ENCODE assay signal across 9 cellular contexts in the genomic region with DNA sequence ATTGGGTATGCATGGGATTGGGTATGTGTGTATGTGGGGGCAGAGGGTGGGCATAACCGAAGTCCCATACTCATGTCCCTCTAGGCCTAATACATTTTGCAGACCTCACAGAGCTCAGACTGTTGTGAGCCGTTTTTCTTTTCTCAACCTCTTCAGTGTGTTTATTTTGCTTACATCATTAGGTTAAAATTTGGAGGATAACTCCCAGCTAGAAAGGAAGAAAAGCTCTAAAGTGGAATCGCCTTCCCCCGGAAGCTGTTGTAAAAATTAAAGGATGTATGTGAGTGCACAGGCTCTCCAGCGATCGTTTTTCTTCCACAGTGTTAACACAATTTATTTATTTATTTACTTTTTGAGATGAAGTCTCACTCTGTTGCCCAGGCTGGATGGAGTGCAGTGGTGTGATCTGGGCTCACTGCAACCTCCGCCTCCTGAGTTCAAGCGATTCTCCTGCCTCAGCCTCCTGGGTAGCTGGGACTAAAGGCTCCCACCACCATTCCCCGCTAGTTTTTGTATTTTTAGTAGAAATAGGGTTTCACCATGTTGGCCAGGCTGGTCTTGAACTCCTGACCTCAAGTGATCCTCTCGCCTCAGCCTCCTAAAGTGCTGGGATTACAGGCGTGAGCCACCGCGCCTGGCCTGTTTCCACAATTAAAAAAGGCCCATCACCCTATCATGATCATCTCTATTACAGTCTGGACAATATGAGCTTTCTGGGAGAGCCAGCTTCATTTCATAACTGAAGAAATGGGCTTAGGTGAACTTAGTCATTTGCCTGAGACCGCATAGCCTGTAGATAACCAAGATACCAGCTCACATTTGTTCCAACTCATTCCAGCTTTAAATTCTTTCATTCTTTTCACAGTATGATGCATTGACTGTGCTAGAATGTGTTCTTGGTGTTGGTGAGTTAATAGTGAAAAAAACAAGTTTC. TPM values are rescaled to one million over a fixed set of nuclear protein-coding genes. Genes with fewer than 3 reads are reported as not detected.
A peak's percentile ranks its signal among the peaks of the same experiment; 100 is the strongest.
DNase-seq lines count a peak whose midpoint lies in the region; TF ChIP-seq lines count a peak whose summit lies in the region.
"Had no signal": no experiment of that assay in that cellular context is flagged by ENCODE, and none has a peak within 500 bp of the region (broad histone marks: within the 10 kb centered on the region; RNA-seq: fewer than 3 reads in every experiment).

No MANE protein-coding gene starts in this region.

- H3K14ac ChIP-seq in trophoblast cell (ENCODE audit: low read length) = no peak overlapping the region

- in situ Hi-C loops in GM13977 (cut with MboI; ENCODE audit: low pct_unique_long_range_greater_than_20kb, low sequenced_read_pairs, unreplicated experiment) = loop anchor here (5.0 to 10.0 kb wide), 3 partner anchors 78 to 285 kb away; a partner anchor contains a TSS

- no peaks in the 10 kb centered on the region for H3K27me3 ChIP-seq in trophoblast cell (ENCODE audit: insufficient read depth, low read length)

- H3K27ac ChIP-seq in trophoblast cell (ENCODE audit: low read depth, low read length) = no peak overlapping the region

- DNase-seq in EL (peak; percentile 33), NCI-H2029 (lab: John Stamatoyannopoulos, UW) (peak; percentile 45), cardiac fibroblast (ENCODE audit: low read depth in 2 of 2) (peak; percentile 31 to 38), trophoblast cell (peak; percentile 80 to 91), GM13977 (ENCODE audit: low spot score) (no peak), anterior cingulate cortex (lab: John Stamatoyannopoulos, UW) (no peak), HuH-7 (ENCODE audit: low spot score) (no peak)
- DNase-seq: NCI-H748 treated with DMSO at 0.1 percent for 48 hours; stimulated activated naive CD4-positive, alpha-beta T cell had no signal

- no peak overlapping the region for H3K18ac ChIP-seq in trophoblast cell (ENCODE audit: low read length)

- H4K91ac ChIP-seq in trophoblast cell (ENCODE audit: low read depth, low read length) = no peak overlapping the region

- H2BK12ac ChIP-seq in trophoblast cell (ENCODE audit: low read length) = no peak overlapping the region

- no peak overlapping the region for H3K23ac ChIP-seq in trophoblast cell (ENCODE audit: low read length)

- peaks cover 4% of the 10 kb centered on the region for H3K79me2 ChIP-seq in trophoblast cell (ENCODE audit: control insufficient read depth, insufficient read depth, low read length, poor library complexity)

- no peak overlapping the region for H2BK5ac ChIP-seq in trophoblast cell (ENCODE audit: low read depth, low read length, poor library complexity)

- H3K4me1 ChIP-seq in trophoblast cell (ENCODE audit: control insufficient read depth in 1 of 2, insufficient read depth in 2 of 2, low read length in 2 of 2) = peaks cover 3% of the 10 kb centered on the region in 2 experiments

- no peak overlapping the region for H2AFZ ChIP-seq in trophoblast cell (ENCODE audit: insufficient read depth, low read length, poor library complexity)

- peaks cover 6% of the 10 kb centered on the region for H3K79me1 ChIP-seq in trophoblast cell (ENCODE audit: low read length)

- H3K4me2 ChIP-seq in trophoblast cell (ENCODE audit: low read length) = no peak overlapping the region

- no peak overlapping the region for H3K9ac ChIP-seq in trophoblast cell (ENCODE audit: low read length)

- WGBS in trophoblast cell (ENCODE audit: extremely low coverage, insufficient coverage, insufficient read length) = no CpG with 5 or more reads among the region's 14 CpGs

- no peak overlapping the region for H2AK5ac ChIP-seq in trophoblast cell (ENCODE audit: low read length)

- no peak overlapping the region for H3K4ac ChIP-seq in trophoblast cell (ENCODE audit: low read depth, low read length)

- H4K8ac ChIP-seq in trophoblast cell (ENCODE audit: low read depth, low read length) = no peak overlapping the region

- H3K4me3 ChIP-seq in cardiac fibroblast (replicated peaks in 1 of 2; ENCODE audit: low read depth in 2 of 2, low read length in 2 of 2) (no peak overlapping the region), trophoblast cell (ENCODE audit: low read depth, low read length) (no peak overlapping the region)

- no peaks in the 10 kb centered on the region for H3K9me3 ChIP-seq in trophoblast cell (ENCODE audit: insufficient read depth, low read depth, low read length)

- no peak overlapping the region for H2BK120ac ChIP-seq in trophoblast cell (ENCODE audit: insufficient read depth, low read length, poor library complexity)

- H4K12ac ChIP-seq in trophoblast cell (ENCODE audit: low read depth, low read length) = no peak overlapping the region

- TF ChIP-seq CTCF in cardiac fibroblast (IDR thresholded peaks at IDR 0.05; ENCODE audit: low read depth, low read length) (no peak), GM13977 (IDR thresholded peaks at IDR 0.05; ENCODE audit: extremely low read depth, insufficient read depth, missing control alignments) (no peak)

- no peaks in the 10 kb centered on the region for H3K36me3 ChIP-seq in trophoblast cell (ENCODE audit: control insufficient read depth in 1 of 2, insufficient read depth in 2 of 2, low read length in 2 of 2)

RNA-seq across cellular contexts. Expression of a gene that starts 1.7 kb away (rescaled TPM):
- polyA plus RNA-seq in trophoblast cell (2013) = 172 and 182 TPM in 2 replicates

RNA-seq across cellular contexts. Expression of a gene that starts 35.8 kb away (rescaled TPM):
- 8.5 and 8.7 TPM in 2 replicates for polyA plus RNA-seq in trophoblast cell (2013)

RNA-seq across cellular contexts. Expression of a gene that starts 53.1 kb away (rescaled TPM):
- polyA plus RNA-seq in trophoblast cell (2013) = 1,607 and 1,645 TPM in 2 replicates

Comparison
In these comparisons a context has a peak if more than half of its experiments do, and no peak if none do; other contexts are left out.
1. DNase-seq: peak in EL (single experiment), NCI-H2029 (single experiment), cardiac fibroblast (2 of 2) and trophoblast cell (2 of 2); none in GM13977 (single experiment), anterior cingulate cortex (0 of 58) and HuH-7 (single experiment).